22 cellular contexts compared by ENCODE assay signal in the genomic region with DNA sequence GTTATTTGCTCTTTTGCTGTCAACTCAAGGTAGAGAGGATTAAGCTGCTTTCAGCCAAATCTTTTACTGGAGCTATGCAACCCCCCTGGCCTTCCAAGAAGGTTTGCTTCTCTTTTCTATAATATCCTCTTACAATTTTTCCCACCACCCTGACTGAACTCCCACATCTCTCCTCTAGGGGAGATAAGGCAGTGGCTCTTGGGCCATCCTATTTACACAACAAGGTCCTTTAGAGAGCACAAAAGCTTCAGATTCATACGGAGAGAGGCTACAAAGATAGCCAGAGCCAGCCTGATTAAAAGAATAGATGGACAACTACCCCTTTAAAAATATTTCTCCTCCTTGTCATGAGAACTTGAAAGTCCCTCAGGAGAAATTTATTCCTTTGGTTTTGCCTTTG.
A peak's percentile ranks its signal among the peaks of the same experiment; 100 is the strongest.
DNase-seq lines count a peak whose midpoint lies in the region; ATAC-seq and TF ChIP-seq lines count a peak whose summit lies in the region.
"Had no signal": no experiment of that assay in that cellular context is flagged by ENCODE, and none has a peak within 500 bp of the region (broad histone marks: within the 10 kb centered on the region; RNA-seq: fewer than 3 reads in every experiment).

No MANE protein-coding gene starts in this region.

- no peaks in the 10 kb centered on the region for H3K4me1 Mint-ChIP-seq in endodermal cell
- H3K4me1 Mint-ChIP-seq: activated CD4-positive, alpha-beta T cell treated with anti-CD3 and anti-CD28 coated beads for 36 hours; activated naive CD8-positive, alpha-beta T cell treated with anti-CD3 and anti-CD28 coated beads, Interleukin-2, amount 10 ng/mL, durations not matched to agents 7 days and 5 days; CD4-positive, CD25-positive, alpha-beta regulatory T cell; T-helper 17 cell had no signal

- DNase-seq in NB4 (ENCODE audit: low read depth), result peak; percentile 2
- no peak for DNase-seq in endodermal cell
- DNase-seq in retinal pigment epithelial cell (ENCODE audit: low read depth), result no peak
- DNase-seq in aorta, result no peak
- no peak for DNase-seq in activated naive CD4-positive, alpha-beta T cell treated with anti-CD3 and anti-CD28 coated beads, Interleukin-2, amount 50 U/mL, for 72 hours (ENCODE audit: low spot score in 2 of 2)
- DNase-seq: activated CD4-positive, alpha-beta T cell treated with anti-CD3 and anti-CD28 coated beads for 36 hours; activated effector memory CD4-positive, alpha-beta T cell treated with Interleukin-2 at 50 U/mL for 16 hours; activated naive CD8-positive, alpha-beta T cell treated with anti-CD3 and anti-CD28 coated beads, Interleukin-2, amount 10 ng/mL, durations not matched to agents 7 days and 5 days; CD4-positive, CD25-positive, alpha-beta regulatory T cell; dorsolateral prefrontal cortex; heart left ventricle; left cardiac atrium; NCI-H146; right cardiac atrium; SK-N-SH; spleen; T-helper 17 cell; trophoblast cell had no signal

- H3K9me3 Mint-ChIP-seq in endodermal cell, result peaks cover 37% of the 10 kb centered on the region
- H3K9me3 Mint-ChIP-seq in activated naive CD4-positive, alpha-beta T cell treated with anti-CD3 and anti-CD28 coated beads, Interleukin-2, amount 50 U/mL, for 72 hours, result peaks cover 5 to 6% of the 10 kb centered on the region in 2 donors

- 57 to 71% methylated on average over 1 of the region's 1 CpG for WGBS in endodermal cell (ENCODE audit: insufficient coverage in 1 of 2, insufficient read length in 1 of 2), 2 experiments
- 86 to 88% methylated on average over 1 of the region's 1 CpG for WGBS in aorta, 2 donors

- peaks cover 29% of the 10 kb centered on the region for H3K9me3 ChIP-seq in endodermal cell (ENCODE audit: control insufficient read depth, low read length)
- no peaks in the 10 kb centered on the region for H3K9me3 ChIP-seq in aorta (ENCODE audit: control insufficient read depth, low read length)
- H3K9me3 ChIP-seq: heart left ventricle, SK-N-SH had no signal

- peaks cover 4% of the 10 kb centered on the region for H3K36me3 Mint-ChIP-seq in endodermal cell (ENCODE audit: low read depth)
- peaks cover 6 to 8% of the 10 kb centered on the region in 2 donors for H3K36me3 Mint-ChIP-seq in activated naive CD4-positive, alpha-beta T cell treated with anti-CD3 and anti-CD28 coated beads, Interleukin-2, amount 50 U/mL, for 72 hours
- H3K36me3 Mint-ChIP-seq: activated naive CD8-positive, alpha-beta T cell treated with anti-CD3 and anti-CD28 coated beads, Interleukin-2, amount 10 ng/mL, durations not matched to agents 7 days and 5 days; CD4-positive, CD25-positive, alpha-beta regulatory T cell had no signal

- no peaks in the 10 kb centered on the region for H3K27me3 ChIP-seq in endodermal cell (ENCODE audit: control insufficient read depth, insufficient read depth, low read length, poor library complexity, severe bottlenecking)
- H3K27me3 ChIP-seq in aorta (ENCODE audit: control insufficient read depth in 1 of 2, insufficient read depth in 2 of 2, low read length in 1 of 2), result no peaks in the 10 kb centered on the region
- H3K27me3 ChIP-seq: dorsolateral prefrontal cortex, heart left ventricle, spleen had no signal

- intact Hi-C loops in aorta (cut with DNase I), result no loop called here

- no peak for TF ChIP-seq POLR2A in NB4 (IDR thresholded peaks at IDR 0.05; ENCODE audit: extremely low read depth, insufficient read length)

- ATAC-seq in aorta (ENCODE audit: low FRiP score), result no peak
- no peak for ATAC-seq in HG03439 (IDR thresholded peaks at IDR 0.05; ENCODE audit: unreplicated experiment)
- ATAC-seq in activated naive CD4-positive, alpha-beta T cell treated with anti-CD3 and anti-CD28 coated beads, Interleukin-2, amount 50 U/mL, for 72 hours, result no peak
- ATAC-seq: activated CD4-positive, alpha-beta T cell treated with anti-CD3 and anti-CD28 coated beads for 36 hours; left cardiac atrium; right cardiac atrium; T-helper 17 cell had no signal

- no peaks in the 10 kb centered on the region for H3K36me3 ChIP-seq in endodermal cell (ENCODE audit: control insufficient read depth, insufficient read depth, low read length)
- peaks cover 0 to 3% of the 10 kb centered on the region in 2 donors for H3K36me3 ChIP-seq in aorta (ENCODE audit: control insufficient read depth in 1 of 2, insufficient read depth in 2 of 2, low read length in 1 of 2)
- H3K36me3 ChIP-seq: spleen had no signal

- no peak overlapping the region for H3K27ac Mint-ChIP-seq in endodermal cell
- H3K27ac Mint-ChIP-seq in activated naive CD4-positive, alpha-beta T cell treated with anti-CD3 and anti-CD28 coated beads, Interleukin-2, amount 50 U/mL, for 72 hours, result no peak overlapping the region
- H3K27ac Mint-ChIP-seq: activated CD4-positive, alpha-beta T cell treated with anti-CD3 and anti-CD28 coated beads for 36 hours; activated naive CD8-positive, alpha-beta T cell treated with anti-CD3 and anti-CD28 coated beads, Interleukin-2, amount 10 ng/mL, durations not matched to agents 7 days and 5 days; CD4-positive, CD25-positive, alpha-beta regulatory T cell; T-helper 17 cell had no signal

- no peak overlapping the region for H3K4me3 Mint-ChIP-seq in endodermal cell
- H3K4me3 Mint-ChIP-seq: activated CD4-positive, alpha-beta T cell treated with anti-CD3 and anti-CD28 coated beads for 36 hours; activated naive CD8-positive, alpha-beta T cell treated with anti-CD3 and anti-CD28 coated beads, Interleukin-2, amount 10 ng/mL, durations not matched to agents 7 days and 5 days; CD4-positive, CD25-positive, alpha-beta regulatory T cell; T-helper 17 cell had no signal

- H3K4me3 ChIP-seq in NB4 (ENCODE audit: low read depth, low read length), result no peak overlapping the region
- peak overlapping the region; percentile 40 for H3K4me3 ChIP-seq in endodermal cell (ENCODE audit: low read length)
- no peak overlapping the region for H3K4me3 ChIP-seq in retinal pigment epithelial cell (ENCODE audit: low read length)
- H3K4me3 ChIP-seq in aorta (ENCODE audit: low read length in 2 of 2), result no peak overlapping the region
- H3K4me3 ChIP-seq: dorsolateral prefrontal cortex, heart left ventricle, spleen had no signal

- H3K4me1 ChIP-seq in endodermal cell (ENCODE audit: control insufficient read depth, insufficient read depth, low read length) (no peaks in the 10 kb centered on the region), aorta (ENCODE audit: control insufficient read depth in 1 of 2, insufficient read depth in 2 of 2, low read length in 2 of 2) (no peaks in the 10 kb centered on the region)
- H3K4me1 ChIP-seq: spleen had no signal

- peaks cover 7% of the 10 kb centered on the region for H3K27me3 Mint-ChIP-seq in endodermal cell (ENCODE audit: insufficient read depth)

- no peak overlapping the region for H3K9ac ChIP-seq in endodermal cell (ENCODE audit: extremely low read depth, low read length, poor library complexity, severe bottlenecking)
- H3K9ac ChIP-seq: KMS-11, SK-N-SH had no signal

- H3K27ac ChIP-seq in endodermal cell (ENCODE audit: low read depth, low read length), result no peak overlapping the region
- H3K27ac ChIP-seq in aorta (ENCODE audit: low read depth in 1 of 2, low read length in 2 of 2), result no peak overlapping the region
- H3K27ac ChIP-seq: dorsolateral prefrontal cortex, heart left ventricle, KMS-11, RWPE1, spleen had no signal

- peak; percentile 19 for TF ChIP-seq CTCF in GM12873 (IDR thresholded peaks at IDR 0.05; ENCODE audit: insufficient read depth, low read depth, low read length, missing control alignments)
- TF ChIP-seq CTCF in NB4 (IDR thresholded peaks at IDR 0.05; ENCODE audit: low read depth, low read length), result no peak
- TF ChIP-seq CTCF in endodermal cell (conservative IDR thresholded peaks at IDR 0.05), result peak; percentile 40
- TF ChIP-seq CTCF in retinal pigment epithelial cell (conservative IDR thresholded peaks at IDR 0.05; ENCODE audit: low read depth, low read length), result peak; percentile 6
